1 cellular context compared by ENCODE assay signal in genomic region chr12:123363385-123363742, GRCh38.
TF ChIP-seq lines count a peak whose summit lies in the region.

No MANE protein-coding gene starts in this region.

TF ChIP-seq in HCT116, 20 proteins besides CTCF, POLR2A, EP300 and RAD21 (continued from another document):
- TF ChIP-seq, protein P1, sequence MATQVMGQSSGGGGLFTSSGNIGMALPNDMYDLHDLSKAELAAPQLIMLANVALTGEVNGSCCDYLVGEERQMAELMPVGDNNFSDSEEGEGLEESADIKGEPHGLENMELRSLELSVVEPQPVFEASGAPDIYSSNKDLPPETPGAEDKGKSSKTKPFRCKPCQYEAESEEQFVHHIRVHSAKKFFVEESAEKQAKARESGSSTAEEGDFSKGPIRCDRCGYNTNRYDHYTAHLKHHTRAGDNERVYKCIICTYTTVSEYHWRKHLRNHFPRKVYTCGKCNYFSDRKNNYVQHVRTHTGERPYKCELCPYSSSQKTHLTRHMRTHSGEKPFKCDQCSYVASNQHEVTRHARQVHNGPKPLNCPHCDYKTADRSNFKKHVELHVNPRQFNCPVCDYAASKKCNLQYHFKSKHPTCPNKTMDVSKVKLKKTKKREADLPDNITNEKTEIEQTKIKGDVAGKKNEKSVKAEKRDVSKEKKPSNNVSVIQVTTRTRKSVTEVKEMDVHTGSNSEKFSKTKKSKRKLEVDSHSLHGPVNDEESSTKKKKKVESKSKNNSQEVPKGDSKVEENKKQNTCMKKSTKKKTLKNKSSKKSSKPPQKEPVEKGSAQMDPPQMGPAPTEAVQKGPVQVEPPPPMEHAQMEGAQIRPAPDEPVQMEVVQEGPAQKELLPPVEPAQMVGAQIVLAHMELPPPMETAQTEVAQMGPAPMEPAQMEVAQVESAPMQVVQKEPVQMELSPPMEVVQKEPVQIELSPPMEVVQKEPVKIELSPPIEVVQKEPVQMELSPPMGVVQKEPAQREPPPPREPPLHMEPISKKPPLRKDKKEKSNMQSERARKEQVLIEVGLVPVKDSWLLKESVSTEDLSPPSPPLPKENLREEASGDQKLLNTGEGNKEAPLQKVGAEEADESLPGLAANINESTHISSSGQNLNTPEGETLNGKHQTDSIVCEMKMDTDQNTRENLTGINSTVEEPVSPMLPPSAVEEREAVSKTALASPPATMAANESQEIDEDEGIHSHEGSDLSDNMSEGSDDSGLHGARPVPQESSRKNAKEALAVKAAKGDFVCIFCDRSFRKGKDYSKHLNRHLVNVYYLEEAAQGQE (IDR thresholded peaks at IDR 0.05; ENCODE audit: low read depth), result no peak
- TF ChIP-seq JUND (IDR thresholded peaks at IDR 0.05) (peak; percentile 7; the same call in 1 of the 2 replicates), CEBPB (IDR thresholded peaks at IDR 0.05; ENCODE audit: low read depth) (no peak), ZBTB33 (IDR thresholded peaks at IDR 0.05; ENCODE audit: extremely low read depth, insufficient replicate concordance, low read length) (no peak), CBX3 (IDR thresholded peaks at IDR 0.05; ENCODE audit: low read depth) (no peak), ZFX (IDR thresholded peaks at IDR 0.05) (no peak), SP1 (IDR thresholded peaks at IDR 0.05; ENCODE audit: low read depth) (no peak)
